In genomic region chr1:177873238-177873637, GRCh38 we compare ENCODE assay signal across 11 cellular contexts.
DNase-seq lines count a peak whose midpoint lies in the region; ATAC-seq, FAIRE-seq and TF ChIP-seq lines count a peak whose summit lies in the region.
"Had no signal": no experiment of that assay in that cellular context is flagged by ENCODE, and none has a peak within 500 bp of the region (broad histone marks: within the 10 kb centered on the region; RNA-seq: fewer than 3 reads in every experiment).

No MANE protein-coding gene starts in this region.

- no peaks in the 10 kb centered on the region for H3K36me3 Mint-ChIP-seq in activated CD8-positive, alpha-beta memory T cell treated with anti-CD3 and anti-CD28 coated beads, Interleukin-2, amount 10 ng/mL, durations not matched to agents 7 days and 5 days
- H3K36me3 Mint-ChIP-seq: activated naive CD8-positive, alpha-beta T cell treated with anti-CD3 and anti-CD28 coated beads, Interleukin-2, amount 10 ng/mL, durations not matched to agents 7 days and 5 days had no signal

- no peaks in the 10 kb centered on the region for H3K27me3 ChIP-seq in GM23248 (replicated peaks; ENCODE audit: insufficient read depth)
- no peaks in the 10 kb centered on the region for H3K27me3 ChIP-seq in small intestine (ENCODE audit: control insufficient read depth in 2 of 2, insufficient read depth in 2 of 2, low read length in 2 of 2)
- H3K27me3 ChIP-seq in dorsolateral prefrontal cortex = no peaks in the 10 kb centered on the region

- DNase-seq in GM23248 (peak; percentile 89), SHP77 (lab: John Stamatoyannopoulos, UW) (peak; percentile 26 to 47), fibroblast of villous mesenchyme (ENCODE audit: low read depth) (peak; percentile 90), small intestine (peak; percentile 37), dorsolateral prefrontal cortex (no peak)
- no peak for DNase-seq in activated CD8-positive, alpha-beta memory T cell treated with anti-CD3 and anti-CD28 coated beads, Interleukin-2, amount 10 ng/mL, durations not matched to agents 7 days and 5 days
- DNase-seq: activated CD4-positive, alpha-beta T cell treated with anti-CD3 and anti-CD28 coated beads for 1 hour; activated naive CD8-positive, alpha-beta T cell treated with anti-CD3 and anti-CD28 coated beads, Interleukin-2, amount 10 ng/mL, durations not matched to agents 7 days and 5 days; glutamatergic neuron had no signal

- H3K9me2 ChIP-seq in GM23248 (ENCODE audit: insufficient read depth) = no peaks in the 10 kb centered on the region

- 0 out of 2 replicates have a peak, but pooled peaks cover 6% of the 10 kb centered on the region for H3F3A ChIP-seq in GM23248 (ENCODE audit: insufficient read depth)

- H3K4me2 ChIP-seq in GM23248 (ENCODE audit: unreplicated experiment) = peak overlapping the region; percentile 53

- H3K9me3 Mint-ChIP-seq in activated CD8-positive, alpha-beta memory T cell treated with anti-CD3 and anti-CD28 coated beads, Interleukin-2, amount 10 ng/mL, durations not matched to agents 7 days and 5 days (ENCODE audit: low read depth) = no peaks in the 10 kb centered on the region

- no peak overlapping the region for H3K4me3 Mint-ChIP-seq in activated CD8-positive, alpha-beta memory T cell treated with anti-CD3 and anti-CD28 coated beads, Interleukin-2, amount 10 ng/mL, durations not matched to agents 7 days and 5 days
- H3K4me3 Mint-ChIP-seq: activated naive CD8-positive, alpha-beta T cell treated with anti-CD3 and anti-CD28 coated beads, Interleukin-2, amount 10 ng/mL, durations not matched to agents 7 days and 5 days had no signal

- H3K27ac ChIP-seq in GM23248 (peak overlapping the region; percentile 39), small intestine (ENCODE audit: low read depth in 1 of 2, low read length in 1 of 2) (no peak overlapping the region), dorsolateral prefrontal cortex (no peak overlapping the region)

- H3K4me3 ChIP-seq in GM23248 (peak overlapping the region; percentile 39), fibroblast of villous mesenchyme (ENCODE audit: low read depth, low read length) (no peak overlapping the region), small intestine (ENCODE audit: low read depth in 1 of 2, low read length in 2 of 2) (no peak overlapping the region), dorsolateral prefrontal cortex (no peak overlapping the region)

- H3K4me1 ChIP-seq in GM23248 (ENCODE audit: insufficient read depth) (peaks cover 12% of the 10 kb centered on the region; the same call in 1 of the 2 replicates), small intestine (ENCODE audit: control insufficient read depth in 2 of 2, insufficient read depth in 1 of 2, low read depth in 1 of 2, low read length in 1 of 2) (no peaks in the 10 kb centered on the region)

- FAIRE-seq in small intestine (lab: Jason Lieb, UNC) = no peak
- FAIRE-seq: H1 had no signal

- CTCF ChIA-PET in activated CD8-positive, alpha-beta memory T cell treated with anti-CD3 and anti-CD28 coated beads, Interleukin-2, amount 10 ng/mL, durations not matched to agents 7 days and 5 days (lab: Charles Lee) = no interaction called here

- WGBS in GM23248 (ENCODE audit: low coverage in 1 of 2, low lambda C conversion rate in 2 of 2, missing lambda C conversion rate in 2 of 2), 2 experiments = 0 to 1% methylated on average over 5 of the region's 5 CpGs
- 19 to 29% (median 29%) methylated on average over 5 of the region's 5 CpGs for WGBS in small intestine, 3 donors

- H3K9ac ChIP-seq in GM23248 = no peak overlapping the region

- peak overlapping the region; percentile 14; the same call in 1 of the 2 replicates for H2AFZ ChIP-seq in GM23248

- H3K36me3 ChIP-seq in GM23248 (ENCODE audit: low read depth) (no peaks in the 10 kb centered on the region), small intestine (ENCODE audit: control insufficient read depth in 2 of 2, insufficient read depth in 2 of 2, low read length in 2 of 2) (no peaks in the 10 kb centered on the region)

- intact Hi-C loops in dorsolateral prefrontal cortex (cut with DNase I) = no loop called here

- H3K9me3 ChIP-seq in GM23248 (ENCODE audit: low read depth) (no peaks in the 10 kb centered on the region), small intestine (ENCODE audit: control insufficient read depth, low read depth) (no peaks in the 10 kb centered on the region)

- no peak for ATAC-seq in HG03196 (IDR thresholded peaks at IDR 0.05; ENCODE audit: unreplicated experiment)
- no peak for ATAC-seq in activated CD8-positive, alpha-beta memory T cell treated with anti-CD3 and anti-CD28 coated beads, Interleukin-2, amount 10 ng/mL, durations not matched to agents 7 days and 5 days

- H3K27me3 Mint-ChIP-seq in activated CD8-positive, alpha-beta memory T cell treated with anti-CD3 and anti-CD28 coated beads, Interleukin-2, amount 10 ng/mL, durations not matched to agents 7 days and 5 days = no peaks in the 10 kb centered on the region
- H3K27me3 Mint-ChIP-seq: activated naive CD8-positive, alpha-beta T cell treated with anti-CD3 and anti-CD28 coated beads, Interleukin-2, amount 10 ng/mL, durations not matched to agents 7 days and 5 days had no signal

- TF ChIP-seq CTCF in fibroblast of villous mesenchyme (IDR thresholded peaks at IDR 0.05; ENCODE audit: insufficient read depth, low read depth, low read length) (no peak), dorsolateral prefrontal cortex (IDR thresholded peaks at IDR 0.05 in 54 of 56, conservative IDR thresholded peaks at IDR 0.05 in 2 of 56; ENCODE audit: low read depth in 1 of 56, partially characterized antibody in 56 of 56) (no peak)

- H4K20me1 ChIP-seq in GM23248 (ENCODE audit: insufficient read depth) = no peaks in the 10 kb centered on the region

- in situ Hi-C loops in GM23248 (cut with MboI) = no loop called here

- H3K4me1 Mint-ChIP-seq in activated CD8-positive, alpha-beta memory T cell treated with anti-CD3 and anti-CD28 coated beads, Interleukin-2, amount 10 ng/mL, durations not matched to agents 7 days and 5 days = no peaks in the 10 kb centered on the region
- H3K4me1 Mint-ChIP-seq: activated naive CD8-positive, alpha-beta T cell treated with anti-CD3 and anti-CD28 coated beads, Interleukin-2, amount 10 ng/mL, durations not matched to agents 7 days and 5 days had no signal

- H3K27ac Mint-ChIP-seq in activated CD8-positive, alpha-beta memory T cell treated with anti-CD3 and anti-CD28 coated beads, Interleukin-2, amount 10 ng/mL, durations not matched to agents 7 days and 5 days = no peak overlapping the region
- H3K27ac Mint-ChIP-seq: activated naive CD8-positive, alpha-beta T cell treated with anti-CD3 and anti-CD28 coated beads, Interleukin-2, amount 10 ng/mL, durations not matched to agents 7 days and 5 days had no signal

- no peaks in the 10 kb centered on the region for H3K79me2 ChIP-seq in GM23248 (ENCODE audit: insufficient read depth)

Comparison
In these comparisons a context has a peak if more than half of its experiments do, and no peak if none do; other contexts are left out.
1. DNase-seq: peak in GM23248 (single experiment), SHP77 (2 of 2), fibroblast of villous mesenchyme (single experiment) and small intestine (single experiment); none in activated CD8-positive, alpha-beta memory T cell treated with anti-CD3 and anti-CD28 coated beads, Interleukin-2, amount 10 ng/mL, durations not matched to agents 7 days and 5 days (single experiment) and dorsolateral prefrontal cortex (0 of 10).